In the genomic region with DNA sequence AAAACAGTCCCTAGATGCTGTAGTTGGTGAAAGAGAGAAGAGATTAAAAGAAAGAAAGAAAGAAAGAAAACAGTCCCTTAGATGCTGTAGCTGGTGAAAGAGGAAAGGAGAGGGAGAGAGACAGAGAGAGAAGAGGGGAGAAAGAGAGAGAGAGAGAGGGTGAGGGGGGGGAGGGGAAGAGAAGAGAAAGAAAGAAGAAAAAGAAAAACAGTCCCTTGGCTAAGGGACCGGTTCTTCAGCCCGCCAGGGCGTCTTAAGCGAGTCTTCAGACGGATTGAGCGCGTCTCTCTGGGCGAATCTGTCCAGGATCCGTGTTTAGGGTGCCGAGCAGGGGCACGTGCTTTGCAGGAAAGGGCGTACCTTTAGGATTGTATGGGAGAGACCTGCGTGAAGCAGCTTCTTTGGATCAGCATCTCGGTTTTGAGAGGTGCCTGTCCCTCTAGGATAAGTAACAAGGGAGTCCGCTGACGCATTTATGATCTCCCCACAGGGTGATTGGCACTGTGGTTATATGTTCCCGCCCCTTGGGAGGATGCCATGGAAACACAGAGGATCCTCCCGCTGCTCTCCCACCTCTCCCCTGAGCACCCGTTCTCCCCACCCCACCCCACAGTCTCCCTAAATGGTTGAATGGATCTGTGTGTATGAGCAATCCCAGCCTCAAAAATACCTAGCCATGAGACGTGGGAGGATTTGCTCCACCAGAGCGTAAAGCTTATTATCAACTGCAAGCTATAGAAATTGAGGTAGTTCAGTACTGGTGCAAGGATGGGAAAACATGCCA, we compare ENCODE assay signal across 1 cellular context.
TF ChIP-seq lines count a peak whose summit lies in the region.

No MANE protein-coding gene starts in this region.

TF ChIP-seq in H1, 55 proteins besides CTCF, POLR2A, EP300 and RAD21:
- TF ChIP-seq, protein P1, sequence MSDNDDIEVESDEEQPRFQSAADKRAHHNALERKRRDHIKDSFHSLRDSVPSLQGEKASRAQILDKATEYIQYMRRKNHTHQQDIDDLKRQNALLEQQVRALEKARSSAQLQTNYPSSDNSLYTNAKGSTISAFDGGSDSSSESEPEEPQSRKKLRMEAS (IDR thresholded peaks at IDR 0.05) = peak; percentile 80
- TF ChIP-seq ASH2L (IDR thresholded peaks at IDR 0.05; ENCODE audit: low read length) = peak; percentile 44
- TF ChIP-seq SIX5 (IDR thresholded peaks at IDR 0.05; ENCODE audit: low read depth, low read length) = no peak
- peak in 1 of 2 experiments; percentile 64; a peak in 1 of 4 replicates for TF ChIP-seq SIN3A (conservative IDR thresholded peaks at IDR 0.05 in 1 of 2, IDR thresholded peaks at IDR 0.05 in 1 of 2; ENCODE audit: low read depth in 1 of 2, low read length in 2 of 2)
- TF ChIP-seq CHD2 (IDR thresholded peaks at IDR 0.05; ENCODE audit: low read length) = no peak
- no peak for TF ChIP-seq ZNF274 (IDR thresholded peaks at IDR 0.05; ENCODE audit: borderline replicate concordance, extremely low read depth, low read length)
- TF ChIP-seq TAF1 (IDR thresholded peaks at IDR 0.05; ENCODE audit: low read depth, low read length) = peak; percentile 36; the same call in 1 of the 2 replicates
- TF ChIP-seq RBBP5 (IDR thresholded peaks at IDR 0.05; ENCODE audit: borderline replicate concordance, low read depth, low read length) = 0 out of 2 replicates have a peak, but pooled peaks have one; percentile 27
- TF ChIP-seq, protein P2, sequence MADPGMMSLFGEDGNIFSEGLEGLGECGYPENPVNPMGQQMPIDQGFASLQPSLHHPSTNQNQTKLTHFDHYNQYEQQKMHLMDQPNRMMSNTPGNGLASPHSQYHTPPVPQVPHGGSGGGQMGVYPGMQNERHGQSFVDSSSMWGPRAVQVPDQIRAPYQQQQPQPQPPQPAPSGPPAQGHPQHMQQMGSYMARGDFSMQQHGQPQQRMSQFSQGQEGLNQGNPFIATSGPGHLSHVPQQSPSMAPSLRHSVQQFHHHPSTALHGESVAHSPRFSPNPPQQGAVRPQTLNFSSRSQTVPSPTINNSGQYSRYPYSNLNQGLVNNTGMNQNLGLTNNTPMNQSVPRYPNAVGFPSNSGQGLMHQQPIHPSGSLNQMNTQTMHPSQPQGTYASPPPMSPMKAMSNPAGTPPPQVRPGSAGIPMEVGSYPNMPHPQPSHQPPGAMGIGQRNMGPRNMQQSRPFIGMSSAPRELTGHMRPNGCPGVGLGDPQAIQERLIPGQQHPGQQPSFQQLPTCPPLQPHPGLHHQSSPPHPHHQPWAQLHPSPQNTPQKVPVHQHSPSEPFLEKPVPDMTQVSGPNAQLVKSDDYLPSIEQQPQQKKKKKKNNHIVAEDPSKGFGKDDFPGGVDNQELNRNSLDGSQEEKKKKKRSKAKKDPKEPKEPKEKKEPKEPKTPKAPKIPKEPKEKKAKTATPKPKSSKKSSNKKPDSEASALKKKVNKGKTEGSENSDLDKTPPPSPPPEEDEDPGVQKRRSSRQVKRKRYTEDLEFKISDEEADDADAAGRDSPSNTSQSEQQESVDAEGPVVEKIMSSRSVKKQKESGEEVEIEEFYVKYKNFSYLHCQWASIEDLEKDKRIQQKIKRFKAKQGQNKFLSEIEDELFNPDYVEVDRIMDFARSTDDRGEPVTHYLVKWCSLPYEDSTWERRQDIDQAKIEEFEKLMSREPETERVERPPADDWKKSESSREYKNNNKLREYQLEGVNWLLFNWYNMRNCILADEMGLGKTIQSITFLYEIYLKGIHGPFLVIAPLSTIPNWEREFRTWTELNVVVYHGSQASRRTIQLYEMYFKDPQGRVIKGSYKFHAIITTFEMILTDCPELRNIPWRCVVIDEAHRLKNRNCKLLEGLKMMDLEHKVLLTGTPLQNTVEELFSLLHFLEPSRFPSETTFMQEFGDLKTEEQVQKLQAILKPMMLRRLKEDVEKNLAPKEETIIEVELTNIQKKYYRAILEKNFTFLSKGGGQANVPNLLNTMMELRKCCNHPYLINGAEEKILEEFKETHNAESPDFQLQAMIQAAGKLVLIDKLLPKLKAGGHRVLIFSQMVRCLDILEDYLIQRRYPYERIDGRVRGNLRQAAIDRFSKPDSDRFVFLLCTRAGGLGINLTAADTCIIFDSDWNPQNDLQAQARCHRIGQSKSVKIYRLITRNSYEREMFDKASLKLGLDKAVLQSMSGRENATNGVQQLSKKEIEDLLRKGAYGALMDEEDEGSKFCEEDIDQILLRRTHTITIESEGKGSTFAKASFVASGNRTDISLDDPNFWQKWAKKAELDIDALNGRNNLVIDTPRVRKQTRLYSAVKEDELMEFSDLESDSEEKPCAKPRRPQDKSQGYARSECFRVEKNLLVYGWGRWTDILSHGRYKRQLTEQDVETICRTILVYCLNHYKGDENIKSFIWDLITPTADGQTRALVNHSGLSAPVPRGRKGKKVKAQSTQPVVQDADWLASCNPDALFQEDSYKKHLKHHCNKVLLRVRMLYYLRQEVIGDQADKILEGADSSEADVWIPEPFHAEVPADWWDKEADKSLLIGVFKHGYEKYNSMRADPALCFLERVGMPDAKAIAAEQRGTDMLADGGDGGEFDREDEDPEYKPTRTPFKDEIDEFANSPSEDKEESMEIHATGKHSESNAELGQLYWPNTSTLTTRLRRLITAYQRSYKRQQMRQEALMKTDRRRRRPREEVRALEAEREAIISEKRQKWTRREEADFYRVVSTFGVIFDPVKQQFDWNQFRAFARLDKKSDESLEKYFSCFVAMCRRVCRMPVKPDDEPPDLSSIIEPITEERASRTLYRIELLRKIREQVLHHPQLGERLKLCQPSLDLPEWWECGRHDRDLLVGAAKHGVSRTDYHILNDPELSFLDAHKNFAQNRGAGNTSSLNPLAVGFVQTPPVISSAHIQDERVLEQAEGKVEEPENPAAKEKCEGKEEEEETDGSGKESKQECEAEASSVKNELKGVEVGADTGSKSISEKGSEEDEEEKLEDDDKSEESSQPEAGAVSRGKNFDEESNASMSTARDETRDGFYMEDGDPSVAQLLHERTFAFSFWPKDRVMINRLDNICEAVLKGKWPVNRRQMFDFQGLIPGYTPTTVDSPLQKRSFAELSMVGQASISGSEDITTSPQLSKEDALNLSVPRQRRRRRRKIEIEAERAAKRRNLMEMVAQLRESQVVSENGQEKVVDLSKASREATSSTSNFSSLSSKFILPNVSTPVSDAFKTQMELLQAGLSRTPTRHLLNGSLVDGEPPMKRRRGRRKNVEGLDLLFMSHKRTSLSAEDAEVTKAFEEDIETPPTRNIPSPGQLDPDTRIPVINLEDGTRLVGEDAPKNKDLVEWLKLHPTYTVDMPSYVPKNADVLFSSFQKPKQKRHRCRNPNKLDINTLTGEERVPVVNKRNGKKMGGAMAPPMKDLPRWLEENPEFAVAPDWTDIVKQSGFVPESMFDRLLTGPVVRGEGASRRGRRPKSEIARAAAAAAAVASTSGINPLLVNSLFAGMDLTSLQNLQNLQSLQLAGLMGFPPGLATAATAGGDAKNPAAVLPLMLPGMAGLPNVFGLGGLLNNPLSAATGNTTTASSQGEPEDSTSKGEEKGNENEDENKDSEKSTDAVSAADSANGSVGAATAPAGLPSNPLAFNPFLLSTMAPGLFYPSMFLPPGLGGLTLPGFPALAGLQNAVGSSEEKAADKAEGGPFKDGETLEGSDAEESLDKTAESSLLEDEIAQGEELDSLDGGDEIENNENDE (IDR thresholded peaks at IDR 0.05; ENCODE audit: insufficient replicate concordance, low read length) = no peak
- no peak for TF ChIP-seq SP4 (IDR thresholded peaks at IDR 0.05; ENCODE audit: low read length)
- no peak for TF ChIP-seq EZH2 (IDR thresholded peaks at IDR 0.05; ENCODE audit: low read depth, low read length, severe bottlenecking)
- TF ChIP-seq CBX8 (IDR thresholded peaks at IDR 0.05; ENCODE audit: borderline replicate concordance, low read depth, low read length) = no peak
- TF ChIP-seq KDM5A (IDR thresholded peaks at IDR 0.05; ENCODE audit: low read length) = no peak
- TF ChIP-seq, protein P3, sequence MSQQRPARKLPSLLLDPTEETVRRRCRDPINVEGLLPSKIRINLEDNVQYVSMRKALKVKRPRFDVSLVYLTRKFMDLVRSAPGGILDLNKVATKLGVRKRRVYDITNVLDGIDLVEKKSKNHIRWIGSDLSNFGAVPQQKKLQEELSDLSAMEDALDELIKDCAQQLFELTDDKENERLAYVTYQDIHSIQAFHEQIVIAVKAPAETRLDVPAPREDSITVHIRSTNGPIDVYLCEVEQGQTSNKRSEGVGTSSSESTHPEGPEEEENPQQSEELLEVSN (IDR thresholded peaks at IDR 0.05) = peak; percentile 21; the same call in 1 of the 2 replicates
- TF ChIP-seq KDM4A (IDR thresholded peaks at IDR 0.05; ENCODE audit: low read depth, low read length, severe bottlenecking) = peak; percentile 30
TF ChIP-seq in H1: peak in this region for 7.
